Comparison of ENCODE assay signal across 17 cellular contexts in the genomic region with DNA sequence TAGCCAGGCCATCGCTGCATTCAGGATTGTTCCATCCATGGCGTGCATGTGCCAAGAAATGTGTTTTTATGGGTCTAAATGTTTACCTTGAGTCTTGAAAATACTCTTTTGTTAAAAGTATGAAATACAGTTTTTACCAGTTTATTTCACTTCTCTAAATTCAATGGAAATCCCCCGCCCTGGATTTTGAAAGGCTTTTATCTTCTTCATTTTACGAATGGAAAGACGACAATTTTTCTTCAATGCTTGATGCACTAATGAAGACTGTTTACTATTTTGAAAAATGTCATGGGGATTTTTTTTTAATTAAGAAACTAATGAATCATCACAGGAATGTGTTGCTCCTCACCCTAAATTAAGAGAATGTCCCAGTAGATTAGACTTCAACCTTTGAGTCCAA.
"Had no signal": no experiment of that assay in that cellular context is flagged by ENCODE, and none has a peak within 500 bp of the region (broad histone marks: within the 10 kb centered on the region; RNA-seq: fewer than 3 reads in every experiment).

No MANE protein-coding gene starts in this region.

- H3K4me1 ChIP-seq: esophagus squamous epithelium, gastroesophageal sphincter, lower lobe of right lung had no signal

- H3K4me3 Mint-ChIP-seq: immature natural killer cell, nephron had no signal

- H3K9me3 Mint-ChIP-seq: immature natural killer cell, nephron had no signal

- ATAC-seq: gastroesophageal sphincter, left lung, lower lobe of right lung, sciatic nerve had no signal

- H3K9me3 ChIP-seq: esophagus squamous epithelium, gastroesophageal sphincter, left lung, lower lobe of right lung, spleen had no signal

- DNase-seq: dermis blood vessel endothelial cell; esophagus squamous epithelium; foreskin fibroblast; immature natural killer cell; left lung; lower lobe of right lung; mesenchymal stem cell; midbrain; posterior cingulate gyrus; spleen; stimulated activated CD4-positive, alpha-beta T cell treated with anti-CD3 and anti-CD28 coated beads, Interleukin-2, amount 100 ng/mL, for 24 hours; stimulated activated CD4-positive, alpha-beta T cell treated with anti-CD3 and anti-CD28 coated beads, Interleukin-4, amount 100 ng/mL, for 4 hours; stimulated activated naive CD4-positive, alpha-beta T cell treated with Interleukin-2 at 50 U/mL for 16 hours; trophoblast cell had no signal

- H3K4me3 ChIP-seq: esophagus squamous epithelium, gastroesophageal sphincter, left lung, lower lobe of right lung, spleen had no signal

- H3K27me3 ChIP-seq: esophagus squamous epithelium, gastroesophageal sphincter, left lung, spleen had no signal

- H3K27ac ChIP-seq: esophagus squamous epithelium, gastroesophageal sphincter, left lung, lower lobe of right lung had no signal

- H3K36me3 Mint-ChIP-seq: immature natural killer cell had no signal

- H3K36me3 ChIP-seq: esophagus squamous epithelium, gastroesophageal sphincter, left lung, lower lobe of right lung, spleen had no signal

- H3K4me1 Mint-ChIP-seq: nephron had no signal

- H3K27ac Mint-ChIP-seq: immature natural killer cell, nephron had no signal
